Comparison of ENCODE assay signal across 18 cellular contexts in genomic region chr11:7833527-7833926, GRCh38. TPM values are rescaled to one million over a fixed set of nuclear protein-coding genes. Genes with fewer than 3 reads are reported as not detected.
A peak's percentile ranks its signal among the peaks of the same experiment; 100 is the strongest.
DNase-seq lines count a peak whose midpoint lies in the region; ATAC-seq, FAIRE-seq and TF ChIP-seq lines count a peak whose summit lies in the region.
"Had no signal": no experiment of that assay in that cellular context is flagged by ENCODE, and none has a peak within 500 bp of the region (broad histone marks: within the 10 kb centered on the region; RNA-seq: fewer than 3 reads in every experiment).

No MANE protein-coding gene starts in this region.

- H3K4me1 ChIP-seq in Panc1 (ENCODE audit: control insufficient read depth, insufficient read depth, low read length) (no peaks in the 10 kb centered on the region), foreskin keratinocyte (no peaks in the 10 kb centered on the region)
- H3K4me1 ChIP-seq: BLaER1, Caco-2 had no signal

- no TSS peak for BruUV-seq in Panc1 (replicated peaks; lab: Mats Ljungman, UMichigan)

- H3K9me3 Mint-ChIP-seq in activated naive CD4-positive, alpha-beta T cell treated with anti-CD3 and anti-CD28 coated beads, Interleukin-2, amount 10 ng/mL, durations not matched to agents 7 days and 5 days, result no peaks in the 10 kb centered on the region
- no peaks in the 10 kb centered on the region for H3K9me3 Mint-ChIP-seq in activated T-helper 1 cell treated with anti-CD3 and anti-CD28 coated beads, Interleukin-12 subunit alpha, Interleukin-12 subunit beta, Interleukin-2, Interleukin-4 antibody, amounts not matched to agents 30 ng/mL and 10 ng/mL and 1 ng/mL, durations not matched to agents 14 hours and 24 hours and 36 hours
- H3K9me3 Mint-ChIP-seq: IgD-negative memory B cell had no signal

- TF ChIP-seq CTCF in Panc1 (IDR thresholded peaks at IDR 0.05), result 0 out of 2 replicates have a peak, but pooled peaks have one; percentile 10
- TF ChIP-seq CTCF in foreskin keratinocyte (conservative IDR thresholded peaks at IDR 0.05), result peak; percentile 32
- no peak for TF ChIP-seq CTCF in D721Med (IDR thresholded peaks at IDR 0.05; ENCODE audit: insufficient read depth, missing control alignments)

- no peaks in the 10 kb centered on the region for H3K4me1 Mint-ChIP-seq in activated naive CD4-positive, alpha-beta T cell treated with anti-CD3 and anti-CD28 coated beads, Interleukin-2, amount 10 ng/mL, durations not matched to agents 7 days and 5 days
- no peaks in the 10 kb centered on the region for H3K4me1 Mint-ChIP-seq in activated T-helper 1 cell treated with anti-CD3 and anti-CD28 coated beads, Interleukin-12 subunit alpha, Interleukin-12 subunit beta, Interleukin-2, Interleukin-4 antibody, amounts not matched to agents 30 ng/mL and 10 ng/mL and 1 ng/mL, durations not matched to agents 14 hours and 24 hours and 36 hours (ENCODE audit: low read depth)
- H3K4me1 Mint-ChIP-seq: CD8-positive, alpha-beta memory T cell; IgD-negative memory B cell had no signal

- intact Hi-C loops in Panc1 (cut with micrococcal nuclease; ENCODE audit: unreplicated experiment), result no loop called here
- intact Hi-C loops in activated T-helper 1 cell treated with anti-CD3 and anti-CD28 coated beads, Interleukin-12 subunit alpha, Interleukin-12 subunit beta, Interleukin-2, Interleukin-4 antibody, amounts not matched to agents 30 ng/mL and 10 ng/mL and 1 ng/mL, durations not matched to agents 14 hours and 24 hours and 36 hours (cut with micrococcal nuclease), result no loop called here

- peak overlapping the region; percentile 13 for H3K27ac Mint-ChIP-seq in activated naive CD4-positive, alpha-beta T cell treated with anti-CD3 and anti-CD28 coated beads, Interleukin-2, amount 10 ng/mL, durations not matched to agents 7 days and 5 days
- H3K27ac Mint-ChIP-seq in activated T-helper 1 cell treated with anti-CD3 and anti-CD28 coated beads, Interleukin-12 subunit alpha, Interleukin-12 subunit beta, Interleukin-2, Interleukin-4 antibody, amounts not matched to agents 30 ng/mL and 10 ng/mL and 1 ng/mL, durations not matched to agents 14 hours and 24 hours and 36 hours, result no peak overlapping the region
- H3K27ac Mint-ChIP-seq: CD8-positive, alpha-beta memory T cell; IgD-negative memory B cell had no signal

- in situ Hi-C loops in Panc1 (cut with HindIII; ENCODE audit: low pct_unique_long_range_greater_than_20kb, low sequenced_read_pairs), result no loop called here

- ATAC-seq in Panc1 (no peak), foreskin keratinocyte (no peak), GM19328 (IDR thresholded peaks at IDR 0.05; ENCODE audit: unreplicated experiment) (no peak)

- no peaks in the 10 kb centered on the region for H3K36me3 ChIP-seq in Panc1 (ENCODE audit: control insufficient read depth, insufficient read depth, low read length)
- H3K36me3 ChIP-seq: BLaER1 had no signal

- H3K9me3 ChIP-seq in Panc1 (ENCODE audit: control insufficient read depth, insufficient read depth, low read depth, low read length), result no peaks in the 10 kb centered on the region
- H3K9me3 ChIP-seq: BLaER1, Caco-2 had no signal

- no peaks in the 10 kb centered on the region for H3K27me3 Mint-ChIP-seq in activated naive CD4-positive, alpha-beta T cell treated with anti-CD3 and anti-CD28 coated beads, Interleukin-2, amount 10 ng/mL, durations not matched to agents 7 days and 5 days
- peaks cover 3% of the 10 kb centered on the region for H3K27me3 Mint-ChIP-seq in activated T-helper 1 cell treated with anti-CD3 and anti-CD28 coated beads, Interleukin-12 subunit alpha, Interleukin-12 subunit beta, Interleukin-2, Interleukin-4 antibody, amounts not matched to agents 30 ng/mL and 10 ng/mL and 1 ng/mL, durations not matched to agents 14 hours and 24 hours and 36 hours (ENCODE audit: insufficient read depth)
- H3K27me3 Mint-ChIP-seq: IgD-negative memory B cell had no signal

- no peak for FAIRE-seq in D721Med (lab: Jason Lieb, UNC)
- FAIRE-seq: GM12891, H54 had no signal

- DNase-seq in activated naive CD4-positive, alpha-beta T cell treated with anti-CD3 and anti-CD28 coated beads, Interleukin-2, amount 10 ng/mL, durations not matched to agents 7 days and 5 days, result no peak
- DNase-seq in activated naive CD4-positive, alpha-beta T cell treated with anti-CD3 and anti-CD28 coated beads, Interleukin-2, amount 50 U/mL, for 16 hours, result no peak
- DNase-seq in Panc1 (ENCODE audit: low read depth, low spot score) (no peak), foreskin keratinocyte (no peak), D721Med (ENCODE audit: insufficient read length, low spot score) (no peak), cerebellar cortex (ENCODE audit: low spot score) (no peak)
- DNase-seq in activated T-helper 1 cell treated with anti-CD3 and anti-CD28 coated beads, Interleukin-12 subunit alpha, Interleukin-12 subunit beta, Interleukin-2, Interleukin-4 antibody, amounts not matched to agents 30 ng/mL and 10 ng/mL and 1 ng/mL, durations not matched to agents 14 hours and 24 hours and 36 hours (ENCODE audit: low spot score), result no peak
- DNase-seq: Caco-2; CD8-positive, alpha-beta memory T cell; DMS53 had no signal

- no peak overlapping the region for H3K4me3 Mint-ChIP-seq in activated naive CD4-positive, alpha-beta T cell treated with anti-CD3 and anti-CD28 coated beads, Interleukin-2, amount 10 ng/mL, durations not matched to agents 7 days and 5 days
- no peak overlapping the region for H3K4me3 Mint-ChIP-seq in activated T-helper 1 cell treated with anti-CD3 and anti-CD28 coated beads, Interleukin-12 subunit alpha, Interleukin-12 subunit beta, Interleukin-2, Interleukin-4 antibody, amounts not matched to agents 30 ng/mL and 10 ng/mL and 1 ng/mL, durations not matched to agents 14 hours and 24 hours and 36 hours
- H3K4me3 Mint-ChIP-seq: CD8-positive, alpha-beta memory T cell; IgD-negative memory B cell had no signal

- CTCF ChIA-PET in activated naive CD4-positive, alpha-beta T cell treated with anti-CD3 and anti-CD28 coated beads, Interleukin-2, amount 10 ng/mL, durations not matched to agents 7 days and 5 days (lab: Charles Lee), result no interaction called here
- CTCF ChIA-PET in Panc1 (lab: Charles Lee), result no interaction called here

- H3K27ac ChIP-seq in Panc1 (ENCODE audit: low read length) (no peak overlapping the region), foreskin keratinocyte (no peak overlapping the region)
- H3K27ac ChIP-seq: 22Rv1, BLaER1 had no signal

- H3K4me3 ChIP-seq in Panc1 (ENCODE audit: low read depth in 2 of 2, low read length in 2 of 2), result no peak overlapping the region
- H3K4me3 ChIP-seq: BLaER1 had no signal

- H3K27me3 ChIP-seq in Panc1 (ENCODE audit: control insufficient read depth, insufficient read depth, low read length), result 0 out of 2 replicates have a peak, but pooled peaks cover 2% of the 10 kb centered on the region
- H3K27me3 ChIP-seq in foreskin keratinocyte, result no peaks in the 10 kb centered on the region
- H3K27me3 ChIP-seq: BLaER1 had no signal

- no peaks in the 10 kb centered on the region for H3K36me3 Mint-ChIP-seq in activated naive CD4-positive, alpha-beta T cell treated with anti-CD3 and anti-CD28 coated beads, Interleukin-2, amount 10 ng/mL, durations not matched to agents 7 days and 5 days
- H3K36me3 Mint-ChIP-seq in activated T-helper 1 cell treated with anti-CD3 and anti-CD28 coated beads, Interleukin-12 subunit alpha, Interleukin-12 subunit beta, Interleukin-2, Interleukin-4 antibody, amounts not matched to agents 30 ng/mL and 10 ng/mL and 1 ng/mL, durations not matched to agents 14 hours and 24 hours and 36 hours (ENCODE audit: low read depth), result no peaks in the 10 kb centered on the region
- H3K36me3 Mint-ChIP-seq: CD8-positive, alpha-beta memory T cell; IgD-negative memory B cell had no signal

- POLR2A ChIA-PET in Panc1 (lab: Charles Lee), result no interaction called here

RNA-seq across cellular contexts. Expression of gene OR5P3, which starts 2.9 kb away (rescaled TPM):
- total RNA-seq in Panc1 (2021; ENCODE audit: unreplicated experiment) (not detected), foreskin keratinocyte (0.14 and 0.18 TPM in 2 replicates)
- polyA plus RNA-seq in Panc1 (2012; ENCODE audit: insufficient read length), result not detected
- polyA plus RNA-seq in foreskin keratinocyte, result not detected in 2 replicates
- not detected in 2 replicates for total RNA-seq in activated T-helper 1 cell treated with anti-CD3 and anti-CD28 coated beads, Interleukin-12 subunit alpha, Interleukin-12 subunit beta, Interleukin-2, Interleukin-4 antibody, amounts not matched to agents 30 ng/mL and 10 ng/mL and 1 ng/mL, durations not matched to agents 14 hours and 24 hours and 36 hours
- total RNA-seq: A673; Caco-2; CD8-positive, alpha-beta memory T cell; HT-29 had no signal
- polyA plus RNA-seq: CD8-positive, alpha-beta memory T cell; IgD-negative memory B cell had no signal

RNA-seq across cellular contexts. Expression of gene OR5P2, which starts 36.8 kb away (rescaled TPM):
- total RNA-seq in Panc1 (2021; ENCODE audit: unreplicated experiment) (not detected), foreskin keratinocyte (0.07 and 0.34 TPM in 2 replicates)
- polyA plus RNA-seq in Panc1 (2012; ENCODE audit: insufficient read length), result not detected
- polyA plus RNA-seq in foreskin keratinocyte, result not detected in 2 replicates
- total RNA-seq in activated T-helper 1 cell treated with anti-CD3 and anti-CD28 coated beads, Interleukin-12 subunit alpha, Interleukin-12 subunit beta, Interleukin-2, Interleukin-4 antibody, amounts not matched to agents 30 ng/mL and 10 ng/mL and 1 ng/mL, durations not matched to agents 14 hours and 24 hours and 36 hours, result not detected in 2 replicates
- total RNA-seq: A673; Caco-2; CD8-positive, alpha-beta memory T cell; HT-29 had no signal
- polyA plus RNA-seq: CD8-positive, alpha-beta memory T cell; IgD-negative memory B cell had no signal
